ENCODE assay signal across 24 cellular contexts in the genomic region with DNA sequence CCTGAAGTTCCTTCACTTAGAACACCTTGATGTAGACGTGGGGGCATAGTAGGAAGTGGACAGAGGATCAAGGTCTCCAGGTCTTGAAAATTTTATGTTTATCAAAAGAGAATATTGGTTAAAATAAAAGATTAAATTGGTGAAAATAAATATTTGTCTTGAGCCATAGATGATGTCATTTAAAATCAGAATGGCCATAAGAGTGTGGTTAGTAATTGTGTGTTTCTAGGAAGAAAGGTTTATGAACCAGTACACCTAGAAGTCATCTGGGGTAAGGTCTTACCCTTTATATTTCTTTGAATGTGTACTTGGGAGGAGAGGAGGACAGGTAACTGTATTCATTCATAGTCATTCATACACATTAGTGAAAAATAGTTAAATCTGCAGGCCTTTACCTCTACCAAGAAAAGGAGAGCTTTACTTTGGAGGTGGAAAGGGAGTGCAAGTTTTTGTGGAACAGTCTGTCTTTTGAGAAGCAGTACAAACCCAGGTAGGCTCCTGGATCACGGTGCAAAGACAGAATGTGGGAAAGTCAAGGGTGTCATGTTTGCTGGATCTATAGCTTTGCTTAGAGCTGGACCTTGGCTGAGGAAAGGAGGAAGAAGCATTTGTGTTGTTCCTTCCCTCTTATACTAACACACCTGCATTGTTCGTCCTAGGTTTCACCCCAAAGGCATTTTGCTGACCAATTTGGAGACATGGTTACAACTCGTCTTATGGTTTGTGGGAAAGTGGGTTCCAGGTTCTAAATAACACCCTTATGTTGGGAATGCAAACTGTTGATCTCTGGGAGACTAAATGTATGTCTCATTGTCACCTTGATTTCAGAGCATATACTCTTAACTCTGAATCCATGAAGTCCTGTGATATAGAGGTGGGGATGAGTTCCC. TPM values are rescaled to one million over a fixed set of nuclear protein-coding genes. Genes with fewer than 3 reads are reported as not detected.
DNase-seq lines count a peak whose midpoint lies in the region; ATAC-seq lines count a peak whose summit lies in the region.
"Had no signal": no experiment of that assay in that cellular context is flagged by ENCODE, and none has a peak within 500 bp of the region (broad histone marks: within the 10 kb centered on the region; RNA-seq: fewer than 3 reads in every experiment).

No MANE protein-coding gene starts in this region.

- H3K27ac Mint-ChIP-seq in CD8-positive, alpha-beta memory T cell: peak overlapping the region in 7 of 8 donors; percentile 6 to 54 (median 35)
- H3K27ac Mint-ChIP-seq in T-cell (peak overlapping the region; percentile 4 to 62), memory B cell (peak overlapping the region; percentile 26)
- H3K27ac Mint-ChIP-seq in stimulated activated memory B cell treated with anti-CD40 and anti-IgM and Interleukin-4, amounts not matched to agents 10 μg/mL and 1 μg/mL and 100 μg/mL, for 72 hours: peak overlapping the region; percentile 36

- no peak overlapping the region for H3K4me3 Mint-ChIP-seq in CD8-positive, alpha-beta memory T cell
- H3K4me3 Mint-ChIP-seq in T-cell (no peak overlapping the region), memory B cell (no peak overlapping the region)
- no peak overlapping the region for H3K4me3 Mint-ChIP-seq in stimulated activated memory B cell treated with anti-CD40 and anti-IgM and Interleukin-4, amounts not matched to agents 10 μg/mL and 1 μg/mL and 100 μg/mL, for 72 hours

- H3K9me3 ChIP-seq in CD8-positive, alpha-beta memory T cell (ENCODE audit: low read length): no peaks in the 10 kb centered on the region
- H3K9me3 ChIP-seq: SK-N-SH had no signal

- H3K27me3 ChIP-seq in CD8-positive, alpha-beta memory T cell (ENCODE audit: insufficient read depth, low read length, poor library complexity, severe bottlenecking): no peaks in the 10 kb centered on the region

- POLR2A ChIA-PET in CD8-positive, alpha-beta memory T cell (lab: Charles Lee): no interaction called here
- POLR2A ChIA-PET in T-cell (lab: Charles Lee): interaction anchor here in 1 of 2 donors (0.6 kb wide), 1 partner anchor 120 kb away, joined by 3 read pairs; no protein-coding TSS in a partner anchor

- no peaks in the 10 kb centered on the region for H3K27me3 Mint-ChIP-seq in CD8-positive, alpha-beta memory T cell
- H3K27me3 Mint-ChIP-seq in T-cell (no peaks in the 10 kb centered on the region), memory B cell (no peaks in the 10 kb centered on the region)
- H3K27me3 Mint-ChIP-seq in stimulated activated memory B cell treated with anti-CD40 and anti-IgM and Interleukin-4, amounts not matched to agents 10 μg/mL and 1 μg/mL and 100 μg/mL, for 72 hours: no peaks in the 10 kb centered on the region

- peaks cover 0 to 27% (median 7%) of the 10 kb centered on the region in 3 donors for H3K36me3 Mint-ChIP-seq in CD8-positive, alpha-beta memory T cell
- peaks cover 7% of the 10 kb centered on the region for H3K36me3 Mint-ChIP-seq in T-cell
- H3K36me3 Mint-ChIP-seq in memory B cell: peaks cover 14% of the 10 kb centered on the region
- peaks cover 26% of the 10 kb centered on the region for H3K36me3 Mint-ChIP-seq in stimulated activated memory B cell treated with anti-CD40 and anti-IgM and Interleukin-4, amounts not matched to agents 10 μg/mL and 1 μg/mL and 100 μg/mL, for 72 hours

- no peak overlapping the region for H3K4me3 ChIP-seq in CD8-positive, alpha-beta memory T cell (ENCODE audit: low read length)

- H3K4me1 Mint-ChIP-seq in CD8-positive, alpha-beta memory T cell: peaks cover 7 to 26% (median 25%) of the 10 kb centered on the region in 3 donors
- peaks cover 12 to 16% (median 16%) of the 10 kb centered on the region in 3 donors for H3K4me1 Mint-ChIP-seq in T-cell
- peaks cover 11% of the 10 kb centered on the region for H3K4me1 Mint-ChIP-seq in memory B cell
- peaks cover 32% of the 10 kb centered on the region for H3K4me1 Mint-ChIP-seq in stimulated activated memory B cell treated with anti-CD40 and anti-IgM and Interleukin-4, amounts not matched to agents 10 μg/mL and 1 μg/mL and 100 μg/mL, for 72 hours

- DNase-seq in CD8-positive, alpha-beta memory T cell: no peak
- no peak for DNase-seq in T-cell
- DNase-seq in memory B cell (ENCODE audit: low spot score in 2 of 2): no peak
- DNase-seq in stimulated activated CD4-positive, alpha-beta T cell treated with anti-CD3 and anti-CD28 coated beads, Interleukin-4, amount 100 ng/mL, for 24 hours: no peak
- no peak for DNase-seq in NCI-H524 (lab: John Stamatoyannopoulos, UW)
- DNase-seq: ACHN, Calu3, H7, MM.1S, NCI-H1092, NCI-H146, NCI-H2029 treated with DMSO at 0.1 percent for 48 hours, NCI-H2171 treated with DMSO at 0.1 percent for 48 hours, NCI-H446, NCI-H69, SHP77, SK-N-SH had no signal

- no peak for ATAC-seq in T-cell (replicated peaks in 1 of 4)
- no peak for ATAC-seq in memory B cell (ENCODE audit: low read depth)
- no peak for ATAC-seq in stimulated activated memory B cell treated with anti-CD40 and anti-IgM and Interleukin-4, amounts not matched to agents 10 μg/mL and 1 μg/mL and 100 μg/mL, for 72 hours
- no peak for ATAC-seq in GM19351 (IDR thresholded peaks at IDR 0.05; ENCODE audit: unreplicated experiment)

- no peaks in the 10 kb centered on the region for H3K9me3 Mint-ChIP-seq in CD8-positive, alpha-beta memory T cell
- no peaks in the 10 kb centered on the region for H3K9me3 Mint-ChIP-seq in T-cell
- no peaks in the 10 kb centered on the region for H3K9me3 Mint-ChIP-seq in memory B cell
- no peaks in the 10 kb centered on the region for H3K9me3 Mint-ChIP-seq in stimulated activated memory B cell treated with anti-CD40 and anti-IgM and Interleukin-4, amounts not matched to agents 10 μg/mL and 1 μg/mL and 100 μg/mL, for 72 hours

- CTCF ChIA-PET in CD8-positive, alpha-beta memory T cell (lab: Charles Lee): no interaction called here
- CTCF ChIA-PET in T-cell (lab: Charles Lee): no interaction called here

- H3K4me1 ChIP-seq in CD8-positive, alpha-beta memory T cell (ENCODE audit: insufficient read depth, low read length): peaks cover 9% of the 10 kb centered on the region

- no peak overlapping the region for H3K27ac ChIP-seq in CD8-positive, alpha-beta memory T cell (ENCODE audit: low read depth, low read length)
- H3K27ac ChIP-seq: C4-2B, HL-60 had no signal

- no peaks in the 10 kb centered on the region for H3K36me3 ChIP-seq in CD8-positive, alpha-beta memory T cell (ENCODE audit: insufficient read depth, low read length)

RNA-seq across cellular contexts. Expression of a gene that starts 6.2 kb away (rescaled TPM):
- not detected for total RNA-seq in CD8-positive, alpha-beta memory T cell
- polyA plus RNA-seq in CD8-positive, alpha-beta memory T cell: not detected
- total RNA-seq in T-cell: 1 to 10 TPM in 1 of 5 donors, not detected in 4; 5.7 TPM
- total RNA-seq: Calu3, H7, HT1080, LHCN-M2, OCI-LY7 had no signal
- polyA plus RNA-seq: SK-N-SH had no signal

RNA-seq across cellular contexts. Expression of a gene that starts 42.3 kb away (rescaled TPM):
- total RNA-seq in CD8-positive, alpha-beta memory T cell: 10 to 100 TPM; 33.9 to 34.6 TPM
- 14.1 TPM for polyA plus RNA-seq in CD8-positive, alpha-beta memory T cell
- total RNA-seq in T-cell: 100 to 1,000 TPM; 110 to 231 (median 123) TPM

RNA-seq across cellular contexts. Expression of a gene that starts 42.4 kb away (rescaled TPM):
- 10 to 100 TPM; 85.5 to 93.2 TPM for total RNA-seq in CD8-positive, alpha-beta memory T cell
- 96.2 TPM for polyA plus RNA-seq in CD8-positive, alpha-beta memory T cell
- 10 to 100 TPM; 30.9 to 36.9 (median 33.1) TPM for total RNA-seq in T-cell
